ENCODE assay signal across 28 cellular contexts in genomic region chr6:43055966-43056365, GRCh38. TPM values are rescaled to one million over a fixed set of nuclear protein-coding genes. Genes with fewer than 3 reads are reported as not detected.
A peak's percentile ranks its signal among the peaks of the same experiment; 100 is the strongest.
DNase-seq lines count a peak whose midpoint lies in the region; ATAC-seq, FAIRE-seq and TF ChIP-seq lines count a peak whose summit lies in the region.
"Had no signal": no experiment of that assay in that cellular context is flagged by ENCODE, and none has a peak within 500 bp of the region (broad histone marks: within the 10 kb centered on the region; RNA-seq: fewer than 3 reads in every experiment).

No MANE protein-coding gene starts in this region.

- CTCF ChIA-PET in CD4-positive, alpha-beta memory T cell (lab: Charles Lee; ENCODE audit: partially characterized antibody): interaction anchor here (1.3 kb wide), 1 partner anchor 41 kb away, joined by 5 read pairs; the partner anchor contains the start of genes KLHDC3 and MEA1

- no peaks in the 10 kb centered on the region for H3K27me3 ChIP-seq in CD4-positive, alpha-beta memory T cell (ENCODE audit: insufficient read depth, low read length)
- H3K27me3 ChIP-seq in GM23338 (ENCODE audit: insufficient read depth): no peaks in the 10 kb centered on the region
- H3K27me3 ChIP-seq in neural progenitor cell: no peaks in the 10 kb centered on the region
- no peaks in the 10 kb centered on the region for H3K27me3 ChIP-seq in pancreas
- H3K27me3 ChIP-seq: ascending aorta, spleen had no signal

- no peak for ATAC-seq in GM23338
- no peak for ATAC-seq in GM18498 (IDR thresholded peaks at IDR 0.05; ENCODE audit: unreplicated experiment)
- no peak for ATAC-seq in pancreas
- ATAC-seq: activated CD8-positive, alpha-beta T cell treated with anti-CD3 and anti-CD28 coated beads, Interleukin-2, amount 10 ng/mL, durations not matched to agents 7 days and 5 days; right cardiac atrium; Right ventricle myocardium inferior; stimulated activated memory B cell treated with anti-CD40 and anti-IgM and Interleukin-4, amounts not matched to agents 10 μg/mL and 1 μg/mL and 100 μg/mL, for 72 hours had no signal

- no peaks in the 10 kb centered on the region for H3K9me2 ChIP-seq in GM23338 (ENCODE audit: insufficient read depth)

- peaks cover 11 to 40% of the 10 kb centered on the region in 2 donors for H3K36me3 Mint-ChIP-seq in CD4-positive, alpha-beta memory T cell
- H3K36me3 Mint-ChIP-seq in GM23338 (ENCODE audit: low read depth) (peaks cover 24% of the 10 kb centered on the region), chondrocyte (ENCODE audit: low read depth) (peaks cover 11% of the 10 kb centered on the region), neural progenitor cell (peaks cover 13% of the 10 kb centered on the region)

- H3K9me3 ChIP-seq in CD4-positive, alpha-beta memory T cell (ENCODE audit: control insufficient read depth in 1 of 2, low read length in 2 of 2): no peaks in the 10 kb centered on the region
- H3K9me3 ChIP-seq in neural progenitor cell (ENCODE audit: low read depth) (no peaks in the 10 kb centered on the region), pancreas (no peaks in the 10 kb centered on the region)
- H3K9me3 ChIP-seq: ascending aorta, spleen, thoracic aorta had no signal

- DNase-seq in CD4-positive, alpha-beta memory T cell: no peak
- DNase-seq in GM23338 (ENCODE audit: low spot score) (no peak), chondrocyte (ENCODE audit: low spot score) (no peak), neural progenitor cell (ENCODE audit: low spot score) (no peak), occipital lobe (lab: John Stamatoyannopoulos, UW) (no peak), pancreas (no peak)
- DNase-seq: activated CD4-positive, CD25-positive, alpha-beta regulatory T cell treated with anti-CD3 and anti-CD28 coated beads, Interleukin-2, amount 50 U/mL, for 72 hours; activated CD8-positive, alpha-beta T cell treated with anti-CD3 and anti-CD28 coated beads, Interleukin-2, amount 10 ng/mL, durations not matched to agents 7 days and 5 days; activated naive CD4-positive, alpha-beta T cell treated with anti-CD3 and anti-CD28 coated beads, Interleukin-2, amount 10 ng/mL, durations not matched to agents 7 days and 5 days; activated T-cell treated with anti-CD3 and anti-CD28 coated beads, Interleukin-2, amount 50 U/mL, for 1 hour; cerebellar nuclear complex; DMS53; glutamatergic neuron; GM23248; KG1; mammary epithelial cell; MM.1S; NCI-H1417 treated with DMSO at 0.1 percent for 48 hours; NCI-H2081 treated with DMSO at 0.1 percent for 48 hours; right cardiac atrium; spleen; stimulated activated CD4-positive, alpha-beta T cell treated with anti-CD3 and anti-CD28 coated beads, Interleukin-2, amount 100 ng/mL, for 48 hours had no signal

- no peaks in the 10 kb centered on the region for H3K27me3 Mint-ChIP-seq in CD4-positive, alpha-beta memory T cell
- H3K27me3 Mint-ChIP-seq in GM23338 (ENCODE audit: insufficient read depth, low read depth, poor library complexity): peaks cover 18% of the 10 kb centered on the region
- H3K27me3 Mint-ChIP-seq in chondrocyte (ENCODE audit: low read depth): no peaks in the 10 kb centered on the region
- peaks cover 6% of the 10 kb centered on the region for H3K27me3 Mint-ChIP-seq in neural progenitor cell (ENCODE audit: insufficient read depth, low read depth)
- H3K27me3 Mint-ChIP-seq: activated naive CD4-positive, alpha-beta T cell treated with anti-CD3 and anti-CD28 coated beads, Interleukin-2, amount 10 ng/mL, durations not matched to agents 7 days and 5 days; stimulated activated memory B cell treated with anti-CD40 and anti-IgM and Interleukin-4, amounts not matched to agents 10 μg/mL and 1 μg/mL and 100 μg/mL, for 72 hours had no signal

- no peak overlapping the region for H3K9ac ChIP-seq in neural progenitor cell
- H3K9ac ChIP-seq: GM23248 had no signal

- peaks cover 53% of the 10 kb centered on the region for H3K4me1 ChIP-seq in CD4-positive, alpha-beta memory T cell (ENCODE audit: insufficient read depth, low read length)
- peaks cover 17% of the 10 kb centered on the region for H3K4me1 ChIP-seq in GM23338 (ENCODE audit: insufficient read depth)
- H3K4me1 ChIP-seq in neural progenitor cell: peaks cover 15% of the 10 kb centered on the region
- peaks cover 16 to 28% (median 24%) of the 10 kb centered on the region in 3 donors for H3K4me1 ChIP-seq in pancreas

- 73% methylated on average over 8 of the region's 8 CpGs for WGBS in pancreas, 2 donors

- H3K4me1 Mint-ChIP-seq in CD4-positive, alpha-beta memory T cell: peaks cover 34 to 74% (median 59%) of the 10 kb centered on the region in 4 donors
- H3K4me1 Mint-ChIP-seq in GM23338 (peaks cover 50% of the 10 kb centered on the region), chondrocyte (ENCODE audit: low read depth) (peaks cover 60% of the 10 kb centered on the region), neural progenitor cell (peaks cover 49% of the 10 kb centered on the region)

- TF ChIP-seq CTCF in GM23338 (conservative IDR thresholded peaks at IDR 0.05; ENCODE audit: low read depth in 2 of 2): no peak
- no peak for TF ChIP-seq CTCF in chondrocyte (IDR thresholded peaks at IDR 0.05)
- no peak for TF ChIP-seq CTCF in neural progenitor cell (IDR thresholded peaks at IDR 0.05)
- TF ChIP-seq CTCF in pancreas (IDR thresholded peaks at IDR 0.05): no peak

- H3K27ac Mint-ChIP-seq in CD4-positive, alpha-beta memory T cell: peak overlapping the region in 4 of 7 donors; percentile 22 to 94 (median 54)
- H3K27ac Mint-ChIP-seq in GM23338: peak overlapping the region; percentile 72; the same call in 1 of the 2 replicates
- H3K27ac Mint-ChIP-seq in chondrocyte (ENCODE audit: unreplicated experiment): no peak overlapping the region
- H3K27ac Mint-ChIP-seq in neural progenitor cell: no peak overlapping the region
- H3K27ac Mint-ChIP-seq: activated naive CD4-positive, alpha-beta T cell treated with anti-CD3 and anti-CD28 coated beads, Interleukin-2, amount 10 ng/mL, durations not matched to agents 7 days and 5 days; stimulated activated memory B cell treated with anti-CD40 and anti-IgM and Interleukin-4, amounts not matched to agents 10 μg/mL and 1 μg/mL and 100 μg/mL, for 72 hours had no signal

- peaks cover 0 to 2% (median 0%) of the 10 kb centered on the region in 8 donors for H3K9me3 Mint-ChIP-seq in CD4-positive, alpha-beta memory T cell
- H3K9me3 Mint-ChIP-seq in GM23338: no peaks in the 10 kb centered on the region; the same call in 1 of the 3 replicates
- H3K9me3 Mint-ChIP-seq in chondrocyte (ENCODE audit: low read depth): no peaks in the 10 kb centered on the region
- no peaks in the 10 kb centered on the region for H3K9me3 Mint-ChIP-seq in neural progenitor cell
- H3K9me3 Mint-ChIP-seq: activated naive CD4-positive, alpha-beta T cell treated with anti-CD3 and anti-CD28 coated beads, Interleukin-2, amount 10 ng/mL, durations not matched to agents 7 days and 5 days; stimulated activated memory B cell treated with anti-CD40 and anti-IgM and Interleukin-4, amounts not matched to agents 10 μg/mL and 1 μg/mL and 100 μg/mL, for 72 hours had no signal

- H3K4me3 Mint-ChIP-seq in CD4-positive, alpha-beta memory T cell: peak overlapping the region in 2 of 8 donors; percentile 32 to 35
- H3K4me3 Mint-ChIP-seq in GM23338: peak overlapping the region; percentile 31; the same call in 1 of the 3 replicates
- H3K4me3 Mint-ChIP-seq in chondrocyte (ENCODE audit: unreplicated experiment): peak overlapping the region; percentile 9
- H3K4me3 Mint-ChIP-seq in neural progenitor cell: peak overlapping the region; percentile 60
- H3K4me3 Mint-ChIP-seq: activated CD8-positive, alpha-beta T cell treated with anti-CD3 and anti-CD28 coated beads, Interleukin-2, amount 10 ng/mL, durations not matched to agents 7 days and 5 days; activated naive CD4-positive, alpha-beta T cell treated with anti-CD3 and anti-CD28 coated beads, Interleukin-2, amount 10 ng/mL, durations not matched to agents 7 days and 5 days; stimulated activated memory B cell treated with anti-CD40 and anti-IgM and Interleukin-4, amounts not matched to agents 10 μg/mL and 1 μg/mL and 100 μg/mL, for 72 hours had no signal

- no peak overlapping the region for H2AFZ ChIP-seq in GM23338
- H2AFZ ChIP-seq in neural progenitor cell (replicated peaks): no peak overlapping the region
- H2AFZ ChIP-seq: GM23248 had no signal

- POLR2A ChIA-PET in CD4-positive, alpha-beta memory T cell (lab: Charles Lee; ENCODE audit: partially characterized antibody): interaction anchor here (0.6 to 5.3 kb wide), 6 partner anchors 34 to 285 kb away, joined by 3 to 51 read pairs (median 23); partner anchors contain the start of genes CNPY3, KLHDC3, MEA1 and PPP2R5D

- H3K4me2 ChIP-seq in GM23338: no peak overlapping the region
- H3K4me2 ChIP-seq in neural progenitor cell: no peak overlapping the region

- no peak overlapping the region for H3K27ac ChIP-seq in CD4-positive, alpha-beta memory T cell (ENCODE audit: low read depth, low read length)
- H3K27ac ChIP-seq in GM23338 (ENCODE audit: low read depth): peak overlapping the region; percentile 42; the same call in 1 of the 2 replicates
- no peak overlapping the region for H3K27ac ChIP-seq in neural progenitor cell
- H3K27ac ChIP-seq in pancreas: no peak overlapping the region
- H3K27ac ChIP-seq: ascending aorta, GM23248, thoracic aorta had no signal

- intact Hi-C loops in CD4-positive, alpha-beta memory T cell (cut with micrococcal nuclease): no loop called here
- intact Hi-C loops in pancreas (cut with DNase I): no loop called here

- H3K36me3 ChIP-seq in CD4-positive, alpha-beta memory T cell (ENCODE audit: insufficient read depth, low read length): peaks cover 13% of the 10 kb centered on the region
- H3K36me3 ChIP-seq in GM23338 (ENCODE audit: insufficient read depth) (peaks cover 5% of the 10 kb centered on the region; the same call in 1 of the 2 replicates), neural progenitor cell (no peaks in the 10 kb centered on the region), pancreas (peaks cover 0 to 11% (median 0%) of the 10 kb centered on the region in 3 donors)

- H3F3A ChIP-seq in GM23338 (replicated peaks; ENCODE audit: low read depth): peaks cover 22% of the 10 kb centered on the region
- H3F3A ChIP-seq in neural progenitor cell (ENCODE audit: low read depth): peaks cover 21% of the 10 kb centered on the region

- no peak overlapping the region for H3K4me3 ChIP-seq in CD4-positive, alpha-beta memory T cell (ENCODE audit: low read length in 2 of 2)
- H3K4me3 ChIP-seq in GM23338 (no peak overlapping the region), neural progenitor cell (no peak overlapping the region), pancreas (no peak overlapping the region)
- H3K4me3 ChIP-seq: ascending aorta, GM23248, spleen, thoracic aorta had no signal

- peaks cover 28% of the 10 kb centered on the region for H3K79me2 ChIP-seq in GM23338 (replicated peaks; ENCODE audit: insufficient read depth)
- H3K79me2 ChIP-seq in neural progenitor cell (ENCODE audit: low read depth): peaks cover 44% of the 10 kb centered on the region

- no peak for FAIRE-seq in pancreas (lab: Jason Lieb, UNC)
- FAIRE-seq: G401.6 had no signal

- H4K20me1 ChIP-seq in GM23338 (replicated peaks; ENCODE audit: insufficient read depth) (no peaks in the 10 kb centered on the region), neural progenitor cell (ENCODE audit: low read depth) (no peaks in the 10 kb centered on the region)

RNA-seq across cellular contexts. Expression of gene CUL7, which starts 2.3 kb away (rescaled TPM):
- 10 to 100 TPM; 13.7 to 13.9 TPM for total RNA-seq in CD4-positive, alpha-beta memory T cell
- polyA plus RNA-seq in CD4-positive, alpha-beta memory T cell: 1 to 10 TPM; 2.1 to 3.8 TPM
- 9.7 and 13.2 TPM in 2 replicates for total RNA-seq in GM23338 (2014; rRNA removed; shearing (Covaris generic))
- polyA plus RNA-seq in GM23338 (2016; fragmentation: Nextera tagmentation; extraction: Ambion mirVana) (2.8 and 3.4 TPM in 2 replicates), pancreas (10 to 100 TPM; 17.1 to 20.4 TPM)
- total RNA-seq in chondrocyte (53.6 to 64.8 TPM (median 54.3 TPM) in 3 replicates), neural progenitor cell (ENCODE audit: low replicate concordance) (23.1 and 43.7 TPM in 2 replicates), occipital lobe (12.8 TPM), pancreas (10 to 100 TPM in 4 of 6 donors, 1 to 10 TPM in 2; 8.6 to 21.4 (median 12.2) TPM)

RNA-seq across cellular contexts. Expression of gene MRPL2, which starts 3.3 kb away (rescaled TPM):
- 10 to 100 TPM; 55.3 to 56.5 TPM for total RNA-seq in CD4-positive, alpha-beta memory T cell
- 10 to 100 TPM; 37.9 to 51.6 TPM for polyA plus RNA-seq in CD4-positive, alpha-beta memory T cell
- 32.3 and 40.4 TPM in 2 replicates for total RNA-seq in GM23338 (2014; rRNA removed; shearing (Covaris generic))
- polyA plus RNA-seq in GM23338 (2016; fragmentation: Nextera tagmentation; extraction: Ambion mirVana): 127 and 128 TPM in 2 replicates
- 42.6 to 46.6 TPM (median 42.9 TPM) in 3 replicates for total RNA-seq in chondrocyte
- 20.7 and 31.7 TPM in 2 replicates for total RNA-seq in neural progenitor cell (ENCODE audit: low replicate concordance)
- total RNA-seq in occipital lobe: 8.9 TPM
- total RNA-seq in pancreas: 10 to 100 TPM; 19.9 to 31.6 (median 25.7) TPM
- polyA plus RNA-seq in pancreas: 10 to 100 TPM; 55.2 to 65.8 TPM

RNA-seq across cellular contexts. Expression of gene KLC4, which starts 3.5 kb away (rescaled TPM):
- 10 to 100 TPM; 51.6 to 57.0 TPM for total RNA-seq in CD4-positive, alpha-beta memory T cell
- 10 to 100 TPM in 1 of 2 donors, 1 to 10 TPM in 1; 9.7 to 11.5 TPM for polyA plus RNA-seq in CD4-positive, alpha-beta memory T cell
- 17.4 and 22.4 TPM in 2 replicates for total RNA-seq in GM23338 (2014; rRNA removed; shearing (Covaris generic))
- polyA plus RNA-seq in GM23338 (2016; fragmentation: Nextera tagmentation; extraction: Ambion mirVana) (14.9 and 16.6 TPM in 2 replicates), pancreas (10 to 100 TPM; 33.0 to 46.1 TPM)
- total RNA-seq in chondrocyte (30.0 to 37.0 TPM (median 32.3 TPM) in 3 replicates), neural progenitor cell (ENCODE audit: low replicate concordance) (12.6 and 28.2 TPM in 2 replicates), occipital lobe (20.7 TPM), pancreas (10 to 100 TPM; 11.3 to 24.2 (median 15.4) TPM)

RNA-seq across cellular contexts. Expression of gene PTK7, which starts 20.1 kb away (rescaled TPM):
- total RNA-seq in CD4-positive, alpha-beta memory T cell: under 1 TPM; 0.26 to 0.42 TPM
- under 1 TPM in 1 of 2 donors, not detected in 1; 0.08 TPM for polyA plus RNA-seq in CD4-positive, alpha-beta memory T cell
- 121 and 147 TPM in 2 replicates for total RNA-seq in GM23338 (2014; rRNA removed; shearing (Covaris generic))
- 46.1 and 52.2 TPM in 2 replicates for polyA plus RNA-seq in GM23338 (2016; fragmentation: Nextera tagmentation; extraction: Ambion mirVana)
- 282 to 293 TPM (median 288 TPM) in 3 replicates for total RNA-seq in chondrocyte
- 68.0 and 155 TPM in 2 replicates for total RNA-seq in neural progenitor cell (ENCODE audit: low replicate concordance)
- 26.0 TPM for total RNA-seq in occipital lobe
- 10 to 100 TPM in 5 of 6 donors, 1 to 10 TPM in 1; 9.8 to 44.2 (median 15.8) TPM for total RNA-seq in pancreas
- polyA plus RNA-seq in pancreas: 10 to 100 TPM; 21.7 to 33.1 TPM

RNA-seq across cellular contexts. Expression of gene RRP36, which starts 34.5 kb away (rescaled TPM):
- 10 to 100 TPM; 56.5 to 58.7 TPM for total RNA-seq in CD4-positive, alpha-beta memory T cell
- polyA plus RNA-seq in CD4-positive, alpha-beta memory T cell: 10 to 100 TPM; 65.5 to 77.0 TPM
- total RNA-seq in GM23338 (2014; rRNA removed; shearing (Covaris generic)): 98.6 and 106 TPM in 2 replicates
- 63.8 and 64.7 TPM in 2 replicates for polyA plus RNA-seq in GM23338 (2016; fragmentation: Nextera tagmentation; extraction: Ambion mirVana)
- total RNA-seq in chondrocyte: 58.6 to 75.2 TPM (median 63.2 TPM) in 3 replicates
- 77.8 and 93.3 TPM in 2 replicates for total RNA-seq in neural progenitor cell (ENCODE audit: low replicate concordance)
- total RNA-seq in occipital lobe: 52.3 TPM
- total RNA-seq in pancreas: 10 to 100 TPM; 13.2 to 27.1 (median 22.3) TPM
- 10 to 100 TPM; 21.2 to 32.9 TPM for polyA plus RNA-seq in pancreas

Comparison
In these comparisons a context has a peak if more than half of its experiments do, and no peak if none do; other contexts are left out.
1. H3K27ac Mint-ChIP-seq: peak in CD4-positive, alpha-beta memory T cell (4 of 7) and GM23338 (single experiment); none in chondrocyte (single experiment) and neural progenitor cell (single experiment).